6 cellular contexts compared by ENCODE assay signal in genomic region chr1:83445873-83446272, GRCh38.
DNase-seq lines count a peak whose midpoint lies in the region; TF ChIP-seq lines count a peak whose summit lies in the region.
"Not testable (repeated sequence)": the region's sequence is repeated elsewhere in the genome, so short reads cannot be mapped to it uniquely, and the experiment has no call there.

No MANE protein-coding gene starts in this region.

- H3K27ac ChIP-seq in dorsolateral prefrontal cortex (peak overlapping the region in 43 of 59 donors; percentile 43 to 99 (median 94)), substantia nigra (ENCODE audit: low read depth, low read length, poor library complexity, severe bottlenecking) (peak overlapping the region; percentile 82)

- DNase-seq in Ammon's horn (ENCODE audit: low spot score): peak; percentile 74
- DNase-seq in dorsolateral prefrontal cortex: peak in 7 of 10 donors; percentile 7 to 57 (median 42)
- DNase-seq in hippocampal formation (lab: John Stamatoyannopoulos, UW): peak; percentile 15 to 35
- DNase-seq in medulla oblongata (ENCODE audit: extremely low spot score): peak; percentile 72
- peak in 33 of 56 donors; percentile 1 to 52 (median 12) for DNase-seq in nucleus accumbens (lab: John Stamatoyannopoulos, UW)
- peak in 32 of 49 donors; percentile 2 to 52 (median 8) for DNase-seq in substantia nigra (lab: John Stamatoyannopoulos, UW)

- not testable (repeated sequence) for H3K4me3 ChIP-seq in dorsolateral prefrontal cortex

- TF ChIP-seq CTCF in dorsolateral prefrontal cortex (IDR thresholded peaks at IDR 0.05 in 54 of 56, conservative IDR thresholded peaks at IDR 0.05 in 2 of 56; ENCODE audit: low read depth in 1 of 56, partially characterized antibody in 56 of 56): peak in 1 of 56 donors; percentile 17

- not testable (repeated sequence) for H3K27me3 ChIP-seq in dorsolateral prefrontal cortex

- intact Hi-C loops in dorsolateral prefrontal cortex (cut with DNase I): not testable (repeated sequence)

Comparison
In these comparisons a context has a peak if more than half of its experiments do, and no peak if none do; other contexts are left out.
1. DNase-seq: peak in every context shown above with its lines; median percentile 74 in Ammon's horn; 72 in medulla oblongata; 42 in dorsolateral prefrontal cortex; 25 in hippocampal formation; 12 in nucleus accumbens; 8 in substantia nigra.